Comparison of ENCODE assay signal across 11 cellular contexts in genomic region chr10:102710604-102711003, GRCh38. TPM values are rescaled to one million over a fixed set of nuclear protein-coding genes. Genes with fewer than 3 reads are reported as not detected.
DNase-seq lines count a peak whose midpoint lies in the region; ATAC-seq and TF ChIP-seq lines count a peak whose summit lies in the region.
"Had no signal": no experiment of that assay in that cellular context is flagged by ENCODE, and none has a peak within 500 bp of the region (broad histone marks: within the 10 kb centered on the region; RNA-seq: fewer than 3 reads in every experiment).

No MANE protein-coding gene starts in this region.

- WGBS in body of pancreas, 2 donors: 46 to 64% methylated on average over 4 of the region's 4 CpGs

- DNase-seq in ACHN (peak; percentile 79), GM06990 (ENCODE audit: extremely low read depth, insufficient read length) (peak; percentile 35), SW480 (ENCODE audit: low spot score) (peak; percentile 54), fibroblast of pulmonary artery (ENCODE audit: low read depth) (peak; percentile 75), GM19240 (ENCODE audit: insufficient read length, low spot score) (no peak), cerebellar cortex (ENCODE audit: low spot score) (no peak), body of pancreas (no peak)
- DNase-seq: DMS79, left ventricle myocardium inferior, spleen had no signal

- ATAC-seq in body of pancreas (no peak), HG03457 (IDR thresholded peaks at IDR 0.05; ENCODE audit: unreplicated experiment) (no peak)

- H3K27me3 ChIP-seq in GM06990 (replicated peaks; ENCODE audit: control insufficient read depth, insufficient read depth, low read length) (no peaks in the 10 kb centered on the region), body of pancreas (no peaks in the 10 kb centered on the region)
- H3K27me3 ChIP-seq: spleen had no signal

- H3K4me3 ChIP-seq in GM06990 (replicated peaks; ENCODE audit: low read depth, low read length): 0 out of 2 replicates have a peak overlapping the region, but pooled peaks have one; percentile 3
- no peak overlapping the region for H3K4me3 ChIP-seq in fibroblast of pulmonary artery (replicated peaks; ENCODE audit: low read depth, low read length)
- H3K4me3 ChIP-seq in body of pancreas: no peak overlapping the region
- H3K4me3 ChIP-seq: left ventricle myocardium inferior had no signal

- H3K27ac ChIP-seq in body of pancreas: no peak overlapping the region
- H3K27ac ChIP-seq: left ventricle myocardium inferior had no signal

- no peaks in the 10 kb centered on the region for H3K36me3 ChIP-seq in GM06990 (ENCODE audit: control insufficient read depth, insufficient read depth, low read length)
- H3K36me3 ChIP-seq in body of pancreas (replicated peaks in 1 of 2; ENCODE audit: insufficient read depth in 1 of 2, low read depth in 2 of 2): no peaks in the 10 kb centered on the region
- H3K36me3 ChIP-seq: left ventricle myocardium inferior, spleen had no signal

- TF ChIP-seq CTCF in GM06990 (IDR thresholded peaks at IDR 0.05; ENCODE audit: insufficient read depth, low read length, poor library complexity, severe bottlenecking) (no peak), fibroblast of pulmonary artery (IDR thresholded peaks at IDR 0.05; ENCODE audit: low read length, missing control alignments) (peak; percentile 12), body of pancreas (IDR thresholded peaks at IDR 0.05) (no peak)

- no peak for TF ChIP-seq POLR2A in body of pancreas (IDR thresholded peaks at IDR 0.05)

- intact Hi-C loops in body of pancreas (cut with DNase I): no loop called here

- peaks cover 11% of the 10 kb centered on the region for H3K4me1 ChIP-seq in body of pancreas

- H3K9me3 ChIP-seq in body of pancreas: no peaks in the 10 kb centered on the region
- H3K9me3 ChIP-seq: left ventricle myocardium inferior, spleen had no signal

- in situ Hi-C loops in ACHN (cut with HindIII; ENCODE audit: low pct_ligation_motif_present, low pct_unique_long_range_greater_than_20kb, low sequenced_read_pairs): no loop called here

RNA-seq across cellular contexts. Expression of gene ARL3, which starts 3.6 kb away (rescaled TPM):
- total RNA-seq in body of pancreas: 1 to 10 TPM; 1.8 to 4.0 TPM

RNA-seq across cellular contexts. Expression of gene SFXN2, which starts 3.8 kb away (rescaled TPM):
- total RNA-seq in body of pancreas: 1 to 10 TPM; 2.1 to 7.3 TPM

RNA-seq across cellular contexts. Expression of gene WBP1L, which starts 33.1 kb away (rescaled TPM):
- 10 to 100 TPM; 30.6 to 55.4 TPM for total RNA-seq in body of pancreas

Comparison
In these comparisons a context has a peak if more than half of its experiments do, and no peak if none do; other contexts are left out.
1. DNase-seq: peak in ACHN (single experiment), GM06990 (single experiment), SW480 (single experiment) and fibroblast of pulmonary artery (single experiment); none in GM19240 (single experiment), cerebellar cortex (single experiment) and body of pancreas (0 of 4).